ENCODE assay signal across 9 cellular contexts in the genomic region with DNA sequence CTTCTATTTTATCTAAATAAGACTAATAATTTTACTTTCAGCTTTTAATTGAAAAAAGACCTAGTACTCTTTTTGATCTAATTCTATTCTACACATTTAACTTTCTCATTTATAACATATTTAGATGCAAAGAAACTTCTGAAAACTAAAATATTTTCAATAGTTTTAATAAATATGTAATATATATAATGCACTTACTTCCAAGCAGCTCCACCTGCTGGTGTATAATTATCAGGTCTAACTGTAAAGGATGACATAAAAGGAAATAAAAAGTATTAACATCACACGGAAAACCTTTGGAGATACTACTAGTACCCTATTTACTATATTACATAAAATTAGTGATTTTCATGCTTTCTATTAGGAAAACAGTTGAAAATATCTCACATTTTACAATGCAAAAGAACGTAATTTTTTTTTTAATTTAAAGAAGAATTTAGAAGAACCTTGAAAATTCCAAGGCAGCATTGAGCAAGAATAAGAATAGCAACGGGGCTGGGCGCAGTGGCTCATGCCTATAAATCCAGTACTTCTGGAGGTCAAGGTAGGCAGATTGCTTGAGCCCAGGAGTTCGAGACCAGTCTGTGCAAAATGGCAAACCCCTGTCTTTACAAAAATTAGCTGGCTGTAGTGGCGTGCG. TPM values are rescaled to one million over a fixed set of nuclear protein-coding genes. Genes with fewer than 3 reads are reported as not detected.
A peak's percentile ranks its signal among the peaks of the same experiment; 100 is the strongest.
DNase-seq lines count a peak whose midpoint lies in the region; ATAC-seq and TF ChIP-seq lines count a peak whose summit lies in the region.
"Had no signal": no experiment of that assay in that cellular context is flagged by ENCODE, and none has a peak within 500 bp of the region (broad histone marks: within the 10 kb centered on the region; RNA-seq: fewer than 3 reads in every experiment).

No MANE protein-coding gene starts in this region.

- no peaks in the 10 kb centered on the region for H3K36me3 Mint-ChIP-seq in brain
- no peaks in the 10 kb centered on the region for H3K36me3 Mint-ChIP-seq in nephron progenitor cell (ENCODE audit: low read depth)

- no peaks in the 10 kb centered on the region for H3K27me3 Mint-ChIP-seq in brain
- no peaks in the 10 kb centered on the region for H3K27me3 Mint-ChIP-seq in nephron progenitor cell (ENCODE audit: low read depth, poor library complexity)

- peak; percentile 22 for DNase-seq in EH (ENCODE audit: low read depth)
- DNase-seq in Kasumi-1 (lab: John Stamatoyannopoulos, UW), result peak; percentile 16 to 32
- no peak for DNase-seq in nephron progenitor cell
- DNase-seq in stimulated activated CD4-positive, alpha-beta T cell treated with anti-CD3 and anti-CD28 coated beads, Interleukin-4, amount 100 ng/mL, for 1 hour, result no peak
- DNase-seq in GM19238 (ENCODE audit: insufficient read length, low spot score), result no peak
- DNase-seq: activated CD4-positive, alpha-beta T cell treated with anti-CD3 and anti-CD28 coated beads, Interleukin-2, amount 10 ng/mL, durations not matched to agents 24 days and 14 days had no signal

- no peak for ATAC-seq in GM19023 (IDR thresholded peaks at IDR 0.05; ENCODE audit: unreplicated experiment)

- TF ChIP-seq CTCF in brain (conservative IDR thresholded peaks at IDR 0.05) (peak; percentile 9 to 13), nephron progenitor cell (IDR thresholded peaks at IDR 0.05) (peak; percentile 43)

- H3K27ac Mint-ChIP-seq in brain, result no peak overlapping the region
- H3K27ac Mint-ChIP-seq in nephron progenitor cell, result peak overlapping the region; percentile 85
- H3K27ac Mint-ChIP-seq: activated CD4-positive, alpha-beta T cell treated with anti-CD3 and anti-CD28 coated beads, Interleukin-2, amount 10 ng/mL, durations not matched to agents 24 days and 14 days had no signal

- peaks cover 7% of the 10 kb centered on the region for H3K4me1 Mint-ChIP-seq in brain
- peaks cover 21% of the 10 kb centered on the region for H3K4me1 Mint-ChIP-seq in nephron progenitor cell
- H3K4me1 Mint-ChIP-seq: activated CD4-positive, alpha-beta T cell treated with anti-CD3 and anti-CD28 coated beads, Interleukin-2, amount 10 ng/mL, durations not matched to agents 24 days and 14 days had no signal

- H3K4me3 Mint-ChIP-seq in brain (no peak overlapping the region), nephron progenitor cell (no peak overlapping the region)
- H3K4me3 Mint-ChIP-seq: activated CD4-positive, alpha-beta T cell treated with anti-CD3 and anti-CD28 coated beads, Interleukin-2, amount 10 ng/mL, durations not matched to agents 24 days and 14 days had no signal

- H3K9me3 Mint-ChIP-seq in brain, result no peaks in the 10 kb centered on the region
- no peaks in the 10 kb centered on the region for H3K9me3 Mint-ChIP-seq in nephron progenitor cell
- H3K9me3 Mint-ChIP-seq: activated CD4-positive, alpha-beta T cell treated with anti-CD3 and anti-CD28 coated beads, Interleukin-2, amount 10 ng/mL, durations not matched to agents 24 days and 14 days had no signal

RNA-seq across cellular contexts. Expression of gene PLSCR5, which starts 10.2 kb away (rescaled TPM):
- not detected for polyA plus RNA-seq in brain (ENCODE audit: insufficient read depth, low read depth, low replicate concordance)
- polyA plus RNA-seq: esophagus had no signal

RNA-seq across cellular contexts. Expression of gene PLSCR1, which starts 50.6 kb away (rescaled TPM):
- polyA plus RNA-seq in brain (ENCODE audit: insufficient read depth, low read depth, low replicate concordance), result 12.6 TPM

Comparison
In these comparisons a context has a peak if more than half of its experiments do, and no peak if none do; other contexts are left out.
1. DNase-seq: peak in EH (single experiment) and Kasumi-1 (2 of 2); none in nephron progenitor cell (single experiment), stimulated activated CD4-positive, alpha-beta T cell treated with anti-CD3 and anti-CD28 coated beads, Interleukin-4, amount 100 ng/mL, for 1 hour (single experiment) and GM19238 (single experiment).